24 cellular contexts compared by ENCODE assay signal in the genomic region with DNA sequence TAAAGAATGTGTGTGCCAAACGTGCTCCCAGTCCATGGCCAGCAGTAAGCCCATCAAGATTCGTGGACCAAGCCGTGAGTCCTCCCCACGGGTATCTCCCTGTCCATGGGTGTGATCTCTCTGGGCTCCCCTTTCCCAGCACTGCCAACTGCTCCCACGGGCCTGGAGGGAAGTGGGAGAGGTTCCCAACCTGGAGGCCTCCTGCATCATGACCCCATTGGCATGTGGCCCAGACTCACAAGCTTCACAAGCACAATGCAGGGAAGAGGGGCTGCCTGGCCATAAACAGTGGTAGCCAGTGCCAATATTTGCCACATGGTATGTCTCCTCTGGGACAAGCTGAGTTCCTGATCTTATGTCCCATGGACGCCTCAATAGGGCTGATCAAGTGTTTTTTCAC. TPM values are rescaled to one million over a fixed set of nuclear protein-coding genes. Genes with fewer than 3 reads are reported as not detected.
DNase-seq lines count a peak whose midpoint lies in the region; ATAC-seq lines count a peak whose summit lies in the region.
"Had no signal": no experiment of that assay in that cellular context is flagged by ENCODE, and none has a peak within 500 bp of the region (broad histone marks: within the 10 kb centered on the region; RNA-seq: fewer than 3 reads in every experiment).

No MANE protein-coding gene starts in this region.

- no peak overlapping the region for H3K4me3 ChIP-seq in ACC112 (ENCODE audit: low read depth, low read length)
- H3K4me3 ChIP-seq in mesenchymal stem cell (ENCODE audit: insufficient read depth in 1 of 2, low read depth in 1 of 2, low read length in 2 of 2) = no peak overlapping the region
- H3K4me3 ChIP-seq: BLaER1, K562, SK-N-MC had no signal

- no peak overlapping the region for H3K4me3 Mint-ChIP-seq in activated CD8-positive, alpha-beta memory T cell treated with anti-CD3 and anti-CD28 coated beads, Interleukin-2, amount 10 ng/mL, durations not matched to agents 7 days and 5 days
- H3K4me3 Mint-ChIP-seq: CD4-positive, CD25-positive, alpha-beta regulatory T cell had no signal

- peak overlapping the region; percentile 65 for H3K27ac ChIP-seq in ACC112 (ENCODE audit: low read depth, low read length)
- no peak overlapping the region for H3K27ac ChIP-seq in mesenchymal stem cell (ENCODE audit: low read length, poor library complexity, severe bottlenecking)
- H3K27ac ChIP-seq: BLaER1, SK-N-MC had no signal

- H3K4me2 ChIP-seq in mesenchymal stem cell (ENCODE audit: low read length, poor library complexity, severe bottlenecking) = no peak overlapping the region
- H3K4me2 ChIP-seq: BLaER1 had no signal

- no peaks in the 10 kb centered on the region for H3K36me3 Mint-ChIP-seq in activated CD8-positive, alpha-beta memory T cell treated with anti-CD3 and anti-CD28 coated beads, Interleukin-2, amount 10 ng/mL, durations not matched to agents 7 days and 5 days
- H3K36me3 Mint-ChIP-seq: CD4-positive, CD25-positive, alpha-beta regulatory T cell had no signal

- H3K27ac Mint-ChIP-seq in activated CD8-positive, alpha-beta memory T cell treated with anti-CD3 and anti-CD28 coated beads, Interleukin-2, amount 10 ng/mL, durations not matched to agents 7 days and 5 days = no peak overlapping the region
- H3K27ac Mint-ChIP-seq: CD4-positive, CD25-positive, alpha-beta regulatory T cell had no signal

- H3K4ac ChIP-seq in mesenchymal stem cell (ENCODE audit: low read depth in 1 of 2, low read length in 2 of 2) = peak overlapping the region in 1 of 2 experiments; percentile 1

- DNase-seq in activated CD8-positive, alpha-beta memory T cell treated with anti-CD3 and anti-CD28 coated beads, Interleukin-2, amount 10 ng/mL, durations not matched to agents 7 days and 5 days = peak; percentile 26
- no peak for DNase-seq in activated CD8-positive, alpha-beta memory T cell treated with anti-CD3 and anti-CD28 coated beads, Interleukin-2, amount 50 U/mL, for 48 hours
- peak; percentile 90 for DNase-seq in dermis blood vessel endothelial cell
- DNase-seq in mesenchymal stem cell = no peak
- DNase-seq in NCI-H187 treated with DMSO at 0.1 percent for 48 hours (lab: John Stamatoyannopoulos, UW) = no peak
- DNase-seq: 8988T; CD4-positive, CD25-positive, alpha-beta regulatory T cell; DMS153; DND-41; H7; Kasumi-1; MV-4-11; NCI-H1105; NCI-H1436 treated with DMSO at 0.1 percent for 48 hours; NCI-H1930; NCI-H526; RPMI8226; SHP77 treated with DMSO at 0.1 percent for 48 hours had no signal

- H2BK5ac ChIP-seq in mesenchymal stem cell (ENCODE audit: low read depth, low read length, poor library complexity, severe bottlenecking) = no peak overlapping the region

- H3K14ac ChIP-seq in mesenchymal stem cell (ENCODE audit: low read length in 2 of 2) = peak overlapping the region in 1 of 2 experiments; percentile 69

- no peak overlapping the region for H3K9ac ChIP-seq in mesenchymal stem cell (ENCODE audit: low read length)
- H3K9ac ChIP-seq: BLaER1 had no signal

- peak overlapping the region in 1 of 2 experiments; percentile 92 for H2BK12ac ChIP-seq in mesenchymal stem cell (ENCODE audit: low read length in 2 of 2)

- H3K4me1 ChIP-seq in ACC112 (ENCODE audit: control insufficient read depth, insufficient read depth, low read length, unreplicated experiment) = peaks cover 44% of the 10 kb centered on the region
- H3K4me1 ChIP-seq in mesenchymal stem cell (ENCODE audit: control insufficient read depth, insufficient read depth, low read depth, low read length) = no peaks in the 10 kb centered on the region
- H3K4me1 ChIP-seq: BLaER1 had no signal

- CTCF ChIA-PET in activated CD8-positive, alpha-beta memory T cell treated with anti-CD3 and anti-CD28 coated beads, Interleukin-2, amount 10 ng/mL, durations not matched to agents 7 days and 5 days (lab: Charles Lee) = no interaction called here

- no peak for ATAC-seq in activated CD8-positive, alpha-beta memory T cell treated with anti-CD3 and anti-CD28 coated beads, Interleukin-2, amount 10 ng/mL, durations not matched to agents 7 days and 5 days
- ATAC-seq in GM19324 (IDR thresholded peaks at IDR 0.05; ENCODE audit: low FRiP score, unreplicated experiment) (no peak), GM21360 (IDR thresholded peaks at IDR 0.05; ENCODE audit: unreplicated experiment) (no peak)
- ATAC-seq: K562 had no signal

- H3K9me3 ChIP-seq in mesenchymal stem cell (ENCODE audit: control insufficient read depth, low read length) = peaks cover 3% of the 10 kb centered on the region
- H3K9me3 ChIP-seq: BLaER1 had no signal

- H3K23ac ChIP-seq in mesenchymal stem cell (ENCODE audit: low read length in 2 of 2) = no peak overlapping the region

- no peak overlapping the region for H2AFZ ChIP-seq in ACC112 (ENCODE audit: low read length, unreplicated experiment)
- H2AFZ ChIP-seq in mesenchymal stem cell (ENCODE audit: low read depth, low read length) = no peak overlapping the region

- H3K79me1 ChIP-seq in mesenchymal stem cell (replicated peaks; ENCODE audit: low read length, poor library complexity, severe bottlenecking) = no peaks in the 10 kb centered on the region

- no peak overlapping the region for H2BK15ac ChIP-seq in mesenchymal stem cell (ENCODE audit: low read depth, poor library complexity, severe bottlenecking)

- peaks cover 2% of the 10 kb centered on the region for H3K27me3 Mint-ChIP-seq in activated CD8-positive, alpha-beta memory T cell treated with anti-CD3 and anti-CD28 coated beads, Interleukin-2, amount 10 ng/mL, durations not matched to agents 7 days and 5 days
- H3K27me3 Mint-ChIP-seq: CD4-positive, CD25-positive, alpha-beta regulatory T cell had no signal

- H2BK120ac ChIP-seq in mesenchymal stem cell (ENCODE audit: low read depth, low read length) = no peak overlapping the region

- H3K27me3 ChIP-seq in ACC112 (ENCODE audit: insufficient read depth, low read length) = no peaks in the 10 kb centered on the region
- no peaks in the 10 kb centered on the region for H3K27me3 ChIP-seq in mesenchymal stem cell (ENCODE audit: control insufficient read depth in 1 of 2, insufficient read depth in 1 of 2, low read length in 2 of 2)
- H3K27me3 ChIP-seq: BLaER1 had no signal

- peak overlapping the region; percentile 49 for H4K91ac ChIP-seq in mesenchymal stem cell (ENCODE audit: low read length)

- no peaks in the 10 kb centered on the region for H3K9me3 Mint-ChIP-seq in activated CD8-positive, alpha-beta memory T cell treated with anti-CD3 and anti-CD28 coated beads, Interleukin-2, amount 10 ng/mL, durations not matched to agents 7 days and 5 days (ENCODE audit: low read depth)
- H3K9me3 Mint-ChIP-seq: CD4-positive, CD25-positive, alpha-beta regulatory T cell had no signal

- H3K79me2 ChIP-seq in ACC112 (ENCODE audit: control insufficient read depth, insufficient read depth, low read length, unreplicated experiment) = peaks cover 19% of the 10 kb centered on the region

- no peak overlapping the region for H2AK5ac ChIP-seq in mesenchymal stem cell (ENCODE audit: low read length, severe bottlenecking)

- WGBS in mesenchymal stem cell = 75% methylated on average over 6 of the region's 6 CpGs

- H4K8ac ChIP-seq in mesenchymal stem cell (ENCODE audit: low read length) = peak overlapping the region; percentile 57

- H3K4me1 Mint-ChIP-seq in activated CD8-positive, alpha-beta memory T cell treated with anti-CD3 and anti-CD28 coated beads, Interleukin-2, amount 10 ng/mL, durations not matched to agents 7 days and 5 days = no peaks in the 10 kb centered on the region
- H3K4me1 Mint-ChIP-seq: CD4-positive, CD25-positive, alpha-beta regulatory T cell had no signal

- peak overlapping the region; percentile 16 to 87 for H3K18ac ChIP-seq in mesenchymal stem cell (ENCODE audit: low read depth in 1 of 2, low read length in 2 of 2)

- H3K36me3 ChIP-seq in ACC112 (ENCODE audit: insufficient read depth, low read length) (peaks cover 74% of the 10 kb centered on the region), mesenchymal stem cell (ENCODE audit: control insufficient read depth in 1 of 2, insufficient read depth in 2 of 2, low read depth in 1 of 2, low read length in 2 of 2) (peaks cover 22 to 78% of the 10 kb centered on the region in 2 experiments)
- H3K36me3 ChIP-seq: BLaER1 had no signal

RNA-seq across cellular contexts. Expression of a gene that starts 59.1 kb away (rescaled TPM):
- under 1 TPM in 1 of 2 experiments, not detected in 1; 0.21 TPM for total RNA-seq in activated CD8-positive, alpha-beta memory T cell treated with anti-CD3 and anti-CD28 coated beads, Interleukin-2, amount 10 ng/mL, durations not matched to agents 7 days and 5 days
- total RNA-seq in dermis blood vessel endothelial cell = 29.8 and 41.3 TPM in 2 replicates
- polyA plus RNA-seq in mesenchymal stem cell (2013, experiment 1 of 2) = 91.1 TPM
- 90.1 TPM for polyA plus RNA-seq in mesenchymal stem cell (2013, experiment 2 of 2)

Comparison
In these comparisons a context has a peak if more than half of its experiments do, and no peak if none do; other contexts are left out.
1. DNase-seq: peak in activated CD8-positive, alpha-beta memory T cell treated with anti-CD3 and anti-CD28 coated beads, Interleukin-2, amount 10 ng/mL, durations not matched to agents 7 days and 5 days (single experiment) and dermis blood vessel endothelial cell (single experiment); none in activated CD8-positive, alpha-beta memory T cell treated with anti-CD3 and anti-CD28 coated beads, Interleukin-2, amount 50 U/mL, for 48 hours (single experiment), mesenchymal stem cell (single experiment) and NCI-H187 treated with DMSO at 0.1 percent for 48 hours (single experiment).
2. RNA of a gene that starts 59.1 kb away (total RNA-seq): 29.8 to 41.3 TPM in dermis blood vessel endothelial cell; 0.21 TPM in activated CD8-positive, alpha-beta memory T cell treated with anti-CD3 and anti-CD28 coated beads, Interleukin-2, amount 10 ng/mL, durations not matched to agents 7 days and 5 days; every median in the first group is over 10 times any median in the second.